In the genomic region with DNA sequence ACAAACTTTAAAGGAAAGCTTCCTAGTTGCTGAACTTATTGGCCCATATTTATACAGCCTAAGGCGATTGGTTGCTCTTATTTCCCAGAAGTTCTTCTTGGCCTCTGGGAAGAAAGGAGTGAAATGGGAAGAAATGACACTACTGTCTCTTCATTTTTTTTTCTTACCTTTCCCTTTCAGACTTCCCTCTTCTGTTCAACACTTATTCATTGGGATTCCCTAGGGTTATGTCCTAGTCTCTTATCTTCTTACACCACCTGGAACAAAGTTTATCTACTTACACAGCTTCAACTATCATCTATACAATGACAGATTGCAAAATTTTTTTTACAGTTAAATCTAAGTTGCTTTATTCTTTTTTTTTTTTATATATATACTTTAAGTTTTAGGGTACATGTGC, we compare ENCODE assay signal across 13 cellular contexts.
DNase-seq lines count a peak whose midpoint lies in the region; ATAC-seq and TF ChIP-seq lines count a peak whose summit lies in the region.
"Had no signal": no experiment of that assay in that cellular context is flagged by ENCODE, and none has a peak within 500 bp of the region (broad histone marks: within the 10 kb centered on the region; RNA-seq: fewer than 3 reads in every experiment).

No MANE protein-coding gene starts in this region.

- H3K9me3 ChIP-seq in Loucy (ENCODE audit: insufficient read depth, low read depth, low read length) = no peaks in the 10 kb centered on the region
- no peaks in the 10 kb centered on the region for H3K9me3 ChIP-seq in CD4-positive, alpha-beta T cell (ENCODE audit: control insufficient read depth, low read length)
- H3K9me3 ChIP-seq: BE2C, Caco-2 had no signal

- 0 out of 2 replicates have a peak overlapping the region, but pooled peaks have one; percentile 73 for H2AFZ ChIP-seq in Loucy (ENCODE audit: low read length)

- ATAC-seq in CD4-positive, alpha-beta T cell (ENCODE audit: poor library complexity) = no peak
- no peak for ATAC-seq in GM21528 (IDR thresholded peaks at IDR 0.05; ENCODE audit: low FRiP score, unreplicated experiment)

- H3K4me1 Mint-ChIP-seq in activated naive CD4-positive, alpha-beta T cell treated with anti-CD3 and anti-CD28 coated beads, Interleukin-2, amount 50 U/mL, for 24 hours = peaks cover 18% of the 10 kb centered on the region
- H3K4me1 Mint-ChIP-seq in activated naive CD4-positive, alpha-beta T cell treated with anti-CD3 and anti-CD28 coated beads, Interleukin-2, amount 10 ng/mL, durations not matched to agents 7 days and 5 days = no peaks in the 10 kb centered on the region
- H3K4me1 Mint-ChIP-seq in endothelial cell (ENCODE audit: unreplicated experiment) = peaks cover 21% of the 10 kb centered on the region
- H3K4me1 Mint-ChIP-seq in CD4-positive, alpha-beta T cell (ENCODE audit: low read depth) = peaks cover 16% of the 10 kb centered on the region
- H3K4me1 Mint-ChIP-seq: CD8-positive, alpha-beta memory T cell had no signal

- no peaks in the 10 kb centered on the region for H3K36me3 ChIP-seq in Loucy (ENCODE audit: insufficient read depth, low read length)
- H3K36me3 ChIP-seq: BE2C had no signal

- intact Hi-C loops in CD4-positive, alpha-beta T cell (cut with DNase I, micrococcal nuclease) = no loop called here

- H3K4me2 ChIP-seq in Loucy (ENCODE audit: low read depth, low read length, poor library complexity, severe bottlenecking) = no peak overlapping the region

- no peak overlapping the region for H3K4me3 Mint-ChIP-seq in activated naive CD4-positive, alpha-beta T cell treated with anti-CD3 and anti-CD28 coated beads, Interleukin-2, amount 50 U/mL, for 24 hours
- H3K4me3 Mint-ChIP-seq in activated naive CD4-positive, alpha-beta T cell treated with anti-CD3 and anti-CD28 coated beads, Interleukin-2, amount 10 ng/mL, durations not matched to agents 7 days and 5 days = no peak overlapping the region
- H3K4me3 Mint-ChIP-seq in endothelial cell (ENCODE audit: unreplicated experiment) = no peak overlapping the region
- H3K4me3 Mint-ChIP-seq in CD4-positive, alpha-beta T cell = no peak overlapping the region
- H3K4me3 Mint-ChIP-seq: CD8-positive, alpha-beta memory T cell had no signal

- peak overlapping the region; percentile 42 for H3K27ac Mint-ChIP-seq in activated naive CD4-positive, alpha-beta T cell treated with anti-CD3 and anti-CD28 coated beads, Interleukin-2, amount 50 U/mL, for 24 hours
- no peak overlapping the region for H3K27ac Mint-ChIP-seq in activated naive CD4-positive, alpha-beta T cell treated with anti-CD3 and anti-CD28 coated beads, Interleukin-2, amount 10 ng/mL, durations not matched to agents 7 days and 5 days
- H3K27ac Mint-ChIP-seq in endothelial cell (ENCODE audit: unreplicated experiment) = peak overlapping the region; percentile 81
- H3K27ac Mint-ChIP-seq in CD4-positive, alpha-beta T cell = no peak overlapping the region
- H3K27ac Mint-ChIP-seq: CD8-positive, alpha-beta memory T cell had no signal

- no peak overlapping the region for H3K9ac ChIP-seq in Loucy (ENCODE audit: low read depth, low read length, poor library complexity, severe bottlenecking)

- no peak overlapping the region for H3K4me3 ChIP-seq in Loucy (ENCODE audit: low read length, poor library complexity, severe bottlenecking)

- no peak for DNase-seq in activated naive CD4-positive, alpha-beta T cell treated with anti-CD3 and anti-CD28 coated beads, Interleukin-2, amount 10 ng/mL, durations not matched to agents 7 days and 5 days
- DNase-seq in endothelial cell (ENCODE audit: low spot score) = no peak
- no peak for DNase-seq in CD4-positive, alpha-beta T cell
- DNase-seq in activated CD4-positive, CD25-positive, alpha-beta regulatory T cell (lab: John Stamatoyannopoulos, UW) = no peak
- DNase-seq: BE2C; Caco-2; CD8-positive, alpha-beta memory T cell; HCEC 1CT had no signal

- no peaks in the 10 kb centered on the region for H4K20me1 ChIP-seq in Loucy (ENCODE audit: insufficient read depth, low read length, poor library complexity, severe bottlenecking)

- CTCF ChIA-PET in activated naive CD4-positive, alpha-beta T cell treated with anti-CD3 and anti-CD28 coated beads, Interleukin-2, amount 10 ng/mL, durations not matched to agents 7 days and 5 days (lab: Charles Lee) = no interaction called here
- CTCF ChIA-PET in CD4-positive, alpha-beta T cell (lab: Charles Lee) = interaction anchor here (0.5 to 0.6 kb wide), 2 partner anchors 45 to 100 kb away, joined by 3 read pairs; no protein-coding TSS in a partner anchor

- no peaks in the 10 kb centered on the region for H3K4me1 ChIP-seq in Loucy (ENCODE audit: insufficient read depth, low read length, poor library complexity, severe bottlenecking)
- H3K4me1 ChIP-seq: BE2C, Caco-2 had no signal

- H3K9me3 Mint-ChIP-seq in activated naive CD4-positive, alpha-beta T cell treated with anti-CD3 and anti-CD28 coated beads, Interleukin-2, amount 50 U/mL, for 24 hours = no peaks in the 10 kb centered on the region
- no peaks in the 10 kb centered on the region for H3K9me3 Mint-ChIP-seq in activated naive CD4-positive, alpha-beta T cell treated with anti-CD3 and anti-CD28 coated beads, Interleukin-2, amount 10 ng/mL, durations not matched to agents 7 days and 5 days
- H3K9me3 Mint-ChIP-seq in endothelial cell (ENCODE audit: unreplicated experiment) = no peaks in the 10 kb centered on the region
- H3K9me3 Mint-ChIP-seq in CD4-positive, alpha-beta T cell = no peaks in the 10 kb centered on the region
- H3K9me3 Mint-ChIP-seq: CD8-positive, alpha-beta memory T cell had no signal

- no peaks in the 10 kb centered on the region for H3K27me3 Mint-ChIP-seq in activated naive CD4-positive, alpha-beta T cell treated with anti-CD3 and anti-CD28 coated beads, Interleukin-2, amount 50 U/mL, for 24 hours
- peaks cover 4% of the 10 kb centered on the region for H3K27me3 Mint-ChIP-seq in activated naive CD4-positive, alpha-beta T cell treated with anti-CD3 and anti-CD28 coated beads, Interleukin-2, amount 10 ng/mL, durations not matched to agents 7 days and 5 days
- H3K27me3 Mint-ChIP-seq in endothelial cell (ENCODE audit: unreplicated experiment) = no peaks in the 10 kb centered on the region
- H3K27me3 Mint-ChIP-seq in CD4-positive, alpha-beta T cell = no peaks in the 10 kb centered on the region

- H3K27ac ChIP-seq in CD4-positive, alpha-beta T cell (ENCODE audit: low read depth, low read length) = no peak overlapping the region
- H3K27ac ChIP-seq: C4-2B, HL-60 had no signal

- TF ChIP-seq CTCF in Loucy (conservative IDR thresholded peaks at IDR 0.05; ENCODE audit: low read length) = no peak
- TF ChIP-seq CTCF in endothelial cell (IDR thresholded peaks at IDR 0.05; ENCODE audit: unreplicated experiment) = no peak
- no peak for TF ChIP-seq CTCF in CD4-positive, alpha-beta T cell (IDR thresholded peaks at IDR 0.05)

- H3K36me3 Mint-ChIP-seq in activated naive CD4-positive, alpha-beta T cell treated with anti-CD3 and anti-CD28 coated beads, Interleukin-2, amount 50 U/mL, for 24 hours = peaks cover 1% of the 10 kb centered on the region
- H3K36me3 Mint-ChIP-seq in activated naive CD4-positive, alpha-beta T cell treated with anti-CD3 and anti-CD28 coated beads, Interleukin-2, amount 10 ng/mL, durations not matched to agents 7 days and 5 days = no peaks in the 10 kb centered on the region
- no peaks in the 10 kb centered on the region for H3K36me3 Mint-ChIP-seq in endothelial cell (ENCODE audit: low read depth, unreplicated experiment)
- no peaks in the 10 kb centered on the region for H3K36me3 Mint-ChIP-seq in CD4-positive, alpha-beta T cell (ENCODE audit: low read depth)
- H3K36me3 Mint-ChIP-seq: CD8-positive, alpha-beta memory T cell had no signal

- no peaks in the 10 kb centered on the region for H3K79me2 ChIP-seq in Loucy (ENCODE audit: insufficient read depth, low read length)

- no peaks in the 10 kb centered on the region for H3K27me3 ChIP-seq in Loucy (ENCODE audit: insufficient read depth, low read length, poor library complexity, severe bottlenecking)
- no peaks in the 10 kb centered on the region for H3K27me3 ChIP-seq in CD4-positive, alpha-beta T cell (ENCODE audit: control insufficient read depth, insufficient read depth, low read length)
- H3K27me3 ChIP-seq: BE2C had no signal

- H3K9me2 ChIP-seq in Loucy (replicated peaks; ENCODE audit: low read depth, low read length) = no peaks in the 10 kb centered on the region

- no peaks in the 10 kb centered on the region for H3F3A ChIP-seq in Loucy (ENCODE audit: low read depth)

- POLR2A ChIA-PET in CD4-positive, alpha-beta T cell (lab: Charles Lee) = no interaction called here

Comparison
In these comparisons a context has a peak if more than half of its experiments do, and no peak if none do; other contexts are left out.
1. H3K27ac Mint-ChIP-seq: peak in activated naive CD4-positive, alpha-beta T cell treated with anti-CD3 and anti-CD28 coated beads, Interleukin-2, amount 50 U/mL, for 24 hours (single experiment) and endothelial cell (single experiment); none in activated naive CD4-positive, alpha-beta T cell treated with anti-CD3 and anti-CD28 coated beads, Interleukin-2, amount 10 ng/mL, durations not matched to agents 7 days and 5 days (single experiment) and CD4-positive, alpha-beta T cell (single experiment).